1 cellular context compared by ENCODE assay signal in the genomic region with DNA sequence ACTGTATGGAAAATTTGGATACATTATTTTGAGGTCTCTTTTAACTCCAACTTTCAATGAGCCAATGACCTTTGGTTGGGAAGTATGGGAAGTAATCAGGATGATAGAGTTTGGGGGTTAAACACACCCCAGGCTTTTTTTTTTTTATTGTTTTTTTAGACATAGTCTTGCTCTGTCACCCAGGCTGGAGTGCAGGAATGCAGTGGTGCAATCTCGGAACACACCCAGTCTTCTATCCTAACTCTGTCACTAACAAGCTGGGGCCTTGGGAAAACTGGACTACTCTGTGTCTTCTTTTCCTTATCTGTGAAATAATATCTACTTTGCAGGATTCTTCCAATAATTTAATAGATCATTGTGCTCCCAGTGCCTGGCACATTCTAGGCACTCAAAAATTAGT.
TF ChIP-seq lines count a peak whose summit lies in the region.

No MANE protein-coding gene starts in this region.

TF ChIP-seq in SK-N-SH, 30 proteins besides CTCF, POLR2A, EP300 and RAD21 (continued from another document):
- TF ChIP-seq PBX3 (IDR thresholded peaks at IDR 0.05) = no peak
- no peak for TF ChIP-seq SIN3A (IDR thresholded peaks at IDR 0.05; ENCODE audit: borderline replicate concordance, low read depth, low read length)
- no peak for TF ChIP-seq NFIC (IDR thresholded peaks at IDR 0.05; ENCODE audit: borderline replicate concordance)
- no peak for TF ChIP-seq REST (IDR thresholded peaks at IDR 0.05; ENCODE audit: low read depth, low read length)
- TF ChIP-seq TCF12 (IDR thresholded peaks at IDR 0.05) = no peak
- no peak for TF ChIP-seq TEAD4 (IDR thresholded peaks at IDR 0.05; ENCODE audit: borderline replicate concordance, insufficient read depth)
- TF ChIP-seq, protein P1, sequence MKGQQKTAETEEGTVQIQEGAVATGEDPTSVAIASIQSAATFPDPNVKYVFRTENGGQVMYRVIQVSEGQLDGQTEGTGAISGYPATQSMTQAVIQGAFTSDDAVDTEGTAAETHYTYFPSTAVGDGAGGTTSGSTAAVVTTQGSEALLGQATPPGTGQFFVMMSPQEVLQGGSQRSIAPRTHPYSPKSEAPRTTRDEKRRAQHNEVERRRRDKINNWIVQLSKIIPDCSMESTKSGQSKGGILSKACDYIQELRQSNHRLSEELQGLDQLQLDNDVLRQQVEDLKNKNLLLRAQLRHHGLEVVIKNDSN (IDR thresholded peaks at IDR 0.05; ENCODE audit: borderline replicate concordance, low read depth) = no peak
- TF ChIP-seq NRF1 (IDR thresholded peaks at IDR 0.05; ENCODE audit: low read depth, low read length) = no peak
- TF ChIP-seq RFX5 (IDR thresholded peaks at IDR 0.05; ENCODE audit: low read length) = no peak
